In genomic region chr1:232806071-232806510, GRCh38 we compare ENCODE assay signal across 8 cellular contexts. TPM values are rescaled to one million over a fixed set of nuclear protein-coding genes. Genes with fewer than 3 reads are reported as not detected.
DNase-seq lines count a peak whose midpoint lies in the region; ATAC-seq lines count a peak whose summit lies in the region.

No MANE protein-coding gene starts in this region.

- H3K27ac Mint-ChIP-seq in activated T-helper 1 cell treated with anti-CD3 and anti-CD28 coated beads, Interleukin-12 subunit alpha, Interleukin-12 subunit beta, Interleukin-2, Interleukin-4 antibody, amounts not matched to agents 30 ng/mL and 10 ng/mL and 1 ng/mL, durations not matched to agents 14 hours and 24 hours and 36 hours = peak overlapping the region; percentile 59

- H3K9ac ChIP-seq in iPS-18a (ENCODE audit: low read length) (peak overlapping the region; percentile 49), stomach smooth muscle (ENCODE audit: low read length in 2 of 2) (peak overlapping the region in 1 of 2 donors; percentile 2)

- 78 to 79% methylated on average over 4 of the region's 4 CpGs for WGBS in aorta, 2 donors

- H3K4me3 ChIP-seq in iPS-18a (ENCODE audit: low read length) (peak overlapping the region; percentile 55), stomach smooth muscle (ENCODE audit: low read length in 2 of 2) (peak overlapping the region; percentile 72 to 83), aorta (ENCODE audit: low read length in 2 of 2) (peak overlapping the region in 1 of 2 donors; percentile 76)

- H3K27ac ChIP-seq in iPS-18a (ENCODE audit: low read length) (no peak overlapping the region), stomach smooth muscle (ENCODE audit: low read length) (peak overlapping the region; percentile 19), aorta (ENCODE audit: low read depth in 1 of 2, low read length in 2 of 2) (no peak overlapping the region)

- H3K4me1 ChIP-seq in iPS-18a (ENCODE audit: control insufficient read depth, low read depth, low read length) = no peaks in the 10 kb centered on the region
- peaks cover 8% of the 10 kb centered on the region for H3K4me1 ChIP-seq in stomach smooth muscle (ENCODE audit: control insufficient read depth, insufficient read depth, low read length)
- peaks cover 0 to 4% of the 10 kb centered on the region in 2 donors for H3K4me1 ChIP-seq in aorta (ENCODE audit: control insufficient read depth in 1 of 2, insufficient read depth in 2 of 2, low read length in 2 of 2)

- H3K9me3 Mint-ChIP-seq in activated T-helper 1 cell treated with anti-CD3 and anti-CD28 coated beads, Interleukin-12 subunit alpha, Interleukin-12 subunit beta, Interleukin-2, Interleukin-4 antibody, amounts not matched to agents 30 ng/mL and 10 ng/mL and 1 ng/mL, durations not matched to agents 14 hours and 24 hours and 36 hours = no peaks in the 10 kb centered on the region

- H3K4me3 Mint-ChIP-seq in activated T-helper 1 cell treated with anti-CD3 and anti-CD28 coated beads, Interleukin-12 subunit alpha, Interleukin-12 subunit beta, Interleukin-2, Interleukin-4 antibody, amounts not matched to agents 30 ng/mL and 10 ng/mL and 1 ng/mL, durations not matched to agents 14 hours and 24 hours and 36 hours = peak overlapping the region; percentile 89

- H3K9me3 ChIP-seq in iPS-18a (ENCODE audit: control insufficient read depth, low read depth, low read length) (no peaks in the 10 kb centered on the region), stomach smooth muscle (ENCODE audit: control insufficient read depth in 2 of 2, low read length in 2 of 2) (peaks cover 0 to 3% of the 10 kb centered on the region in 2 donors), aorta (ENCODE audit: control insufficient read depth, low read length) (no peaks in the 10 kb centered on the region)

- DNase-seq in NCI-H82 (lab: John Stamatoyannopoulos, UW) (peak; percentile 63), NCI-H82 treated with DMSO at 0.1 percent for 48 hours (lab: John Stamatoyannopoulos, UW; ENCODE audit: unreplicated experiment) (no peak), NCI-H1694 (lab: John Stamatoyannopoulos, UW) (no peak), aorta (no peak)
- DNase-seq in activated T-helper 1 cell treated with anti-CD3 and anti-CD28 coated beads, Interleukin-12 subunit alpha, Interleukin-12 subunit beta, Interleukin-2, Interleukin-4 antibody, amounts not matched to agents 30 ng/mL and 10 ng/mL and 1 ng/mL, durations not matched to agents 14 hours and 24 hours and 36 hours (ENCODE audit: low spot score) = no peak

- H3K27me3 ChIP-seq in iPS-18a (ENCODE audit: control insufficient read depth, insufficient read depth, low read length) = no peaks in the 10 kb centered on the region
- H3K27me3 ChIP-seq in stomach smooth muscle (ENCODE audit: control insufficient read depth in 1 of 2, insufficient read depth in 2 of 2, low read length in 2 of 2) = no peaks in the 10 kb centered on the region
- H3K27me3 ChIP-seq in aorta (ENCODE audit: control insufficient read depth in 1 of 2, insufficient read depth in 2 of 2, low read length in 1 of 2) = no peaks in the 10 kb centered on the region

- peaks cover 7% of the 10 kb centered on the region for H3K27me3 Mint-ChIP-seq in activated T-helper 1 cell treated with anti-CD3 and anti-CD28 coated beads, Interleukin-12 subunit alpha, Interleukin-12 subunit beta, Interleukin-2, Interleukin-4 antibody, amounts not matched to agents 30 ng/mL and 10 ng/mL and 1 ng/mL, durations not matched to agents 14 hours and 24 hours and 36 hours (ENCODE audit: insufficient read depth)

- peaks cover 9% of the 10 kb centered on the region for H3K36me3 Mint-ChIP-seq in activated T-helper 1 cell treated with anti-CD3 and anti-CD28 coated beads, Interleukin-12 subunit alpha, Interleukin-12 subunit beta, Interleukin-2, Interleukin-4 antibody, amounts not matched to agents 30 ng/mL and 10 ng/mL and 1 ng/mL, durations not matched to agents 14 hours and 24 hours and 36 hours (ENCODE audit: low read depth)

- intact Hi-C loops in activated T-helper 1 cell treated with anti-CD3 and anti-CD28 coated beads, Interleukin-12 subunit alpha, Interleukin-12 subunit beta, Interleukin-2, Interleukin-4 antibody, amounts not matched to agents 30 ng/mL and 10 ng/mL and 1 ng/mL, durations not matched to agents 14 hours and 24 hours and 36 hours (cut with micrococcal nuclease) = loop anchor here (2.0 kb wide), 1 partner anchor 175 kb away; the partner anchor contains the start of gene SIPA1L2
- intact Hi-C loops in aorta (cut with DNase I) = no loop called here

- H3K4me1 Mint-ChIP-seq in activated T-helper 1 cell treated with anti-CD3 and anti-CD28 coated beads, Interleukin-12 subunit alpha, Interleukin-12 subunit beta, Interleukin-2, Interleukin-4 antibody, amounts not matched to agents 30 ng/mL and 10 ng/mL and 1 ng/mL, durations not matched to agents 14 hours and 24 hours and 36 hours (ENCODE audit: low read depth) = peaks cover 31% of the 10 kb centered on the region

- H3K36me3 ChIP-seq in iPS-18a (ENCODE audit: control insufficient read depth, low read depth, low read length) = no peaks in the 10 kb centered on the region
- H3K36me3 ChIP-seq in stomach smooth muscle (ENCODE audit: control insufficient read depth in 2 of 2, insufficient read depth in 2 of 2, low read length in 2 of 2) = no peaks in the 10 kb centered on the region
- H3K36me3 ChIP-seq in aorta (ENCODE audit: control insufficient read depth in 1 of 2, insufficient read depth in 2 of 2, low read length in 1 of 2) = no peaks in the 10 kb centered on the region

- ATAC-seq in HG02759 (IDR thresholded peaks at IDR 0.05; ENCODE audit: unreplicated experiment) = no peak
- ATAC-seq in aorta (ENCODE audit: low FRiP score) = no peak

RNA-seq across cellular contexts. Expression of gene MAP10, which starts 0.9 kb away (rescaled TPM):
- 3.3 and 3.4 TPM in 2 replicates for total RNA-seq in activated T-helper 1 cell treated with anti-CD3 and anti-CD28 coated beads, Interleukin-12 subunit alpha, Interleukin-12 subunit beta, Interleukin-2, Interleukin-4 antibody, amounts not matched to agents 30 ng/mL and 10 ng/mL and 1 ng/mL, durations not matched to agents 14 hours and 24 hours and 36 hours
- total RNA-seq in aorta = 1 to 10 TPM in 1 of 2 donors, under 1 TPM in 1; 0.81 to 1.8 TPM
- under 1 TPM; 0.13 to 0.72 TPM for polyA plus RNA-seq in aorta
